ENCODE assay signal across 14 cellular contexts in genomic region chr14:92579244-92579643, GRCh38.
"Had no signal": no experiment of that assay in that cellular context is flagged by ENCODE, and none has a peak within 500 bp of the region (broad histone marks: within the 10 kb centered on the region; RNA-seq: fewer than 3 reads in every experiment).

No MANE protein-coding gene starts in this region.

- ATAC-seq: gastrocnemius medialis, left lung had no signal

- H3K27me3 ChIP-seq: adrenal gland, gastrocnemius medialis, left lung, suprapubic skin had no signal

- H3K4me1 ChIP-seq: adrenal gland, gastrocnemius medialis had no signal

- H3K4me3 Mint-ChIP-seq: activated naive CD4-positive, alpha-beta T cell treated with anti-CD3 and anti-CD28 coated beads for 36 hours; type B pancreatic cell had no signal

- H3K27me3 Mint-ChIP-seq: naive B cell, type B pancreatic cell had no signal

- H3K27ac ChIP-seq: adrenal gland, gastrocnemius medialis, left lung, suprapubic skin had no signal

- DNase-seq: activated CD4-positive, alpha-beta T cell treated with anti-CD3 and anti-CD28 coated beads, Interleukin-2, amount 50 U/mL, for 1 hour; adrenal gland; caudate nucleus; cortex of kidney; effector CD4-positive, alpha-beta T cell; gastrocnemius medialis; left lung; naive B cell; posterior cingulate gyrus; stimulated activated naive CD4-positive, alpha-beta T cell had no signal

- H3K9me3 Mint-ChIP-seq: activated naive CD4-positive, alpha-beta T cell treated with anti-CD3 and anti-CD28 coated beads for 36 hours; activated T-helper 2 cell treated with anti-CD3 and anti-CD28 coated beads, Interferon-gamma antibody, Interleukin-2, Interleukin-4, amounts not matched to agents 10 μg/mL and 5 μg/mL and 100 μg/mL, durations not matched to agents 14 hours and 24 hours and 36 hours; type B pancreatic cell had no signal

- H3K4me3 ChIP-seq: adrenal gland, gastrocnemius medialis, left lung, suprapubic skin had no signal

- H3K27ac Mint-ChIP-seq: activated naive CD4-positive, alpha-beta T cell treated with anti-CD3 and anti-CD28 coated beads for 36 hours; activated T-helper 2 cell treated with anti-CD3 and anti-CD28 coated beads, Interferon-gamma antibody, Interleukin-2, Interleukin-4, amounts not matched to agents 10 μg/mL and 5 μg/mL and 100 μg/mL, durations not matched to agents 14 hours and 24 hours and 36 hours; type B pancreatic cell had no signal
